1 cellular context compared by ENCODE assay signal in genomic region chr1:12540580-12541273, GRCh38.
TF ChIP-seq lines count a peak whose summit lies in the region.

No MANE protein-coding gene starts in this region.

TF ChIP-seq in H1, 55 proteins besides CTCF, POLR2A, EP300 and RAD21 (continued from another document):
- TF ChIP-seq ZNF274 (IDR thresholded peaks at IDR 0.05; ENCODE audit: borderline replicate concordance, extremely low read depth, low read length) (no peak), POLR2AphosphoS5 (IDR thresholded peaks at IDR 0.05; ENCODE audit: low read depth, low read length) (no peak), CBX8 (IDR thresholded peaks at IDR 0.05; ENCODE audit: borderline replicate concordance, low read depth, low read length) (no peak), SRF (IDR thresholded peaks at IDR 0.05; ENCODE audit: low read depth, low read length) (no peak)
- TF ChIP-seq, protein P1, sequence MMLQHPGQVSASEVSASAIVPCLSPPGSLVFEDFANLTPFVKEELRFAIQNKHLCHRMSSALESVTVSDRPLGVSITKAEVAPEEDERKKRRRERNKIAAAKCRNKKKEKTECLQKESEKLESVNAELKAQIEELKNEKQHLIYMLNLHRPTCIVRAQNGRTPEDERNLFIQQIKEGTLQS (IDR thresholded peaks at IDR 0.05; ENCODE audit: insufficient read depth, low read depth, low read length) = no peak
